8 cellular contexts compared by ENCODE assay signal in the genomic region with DNA sequence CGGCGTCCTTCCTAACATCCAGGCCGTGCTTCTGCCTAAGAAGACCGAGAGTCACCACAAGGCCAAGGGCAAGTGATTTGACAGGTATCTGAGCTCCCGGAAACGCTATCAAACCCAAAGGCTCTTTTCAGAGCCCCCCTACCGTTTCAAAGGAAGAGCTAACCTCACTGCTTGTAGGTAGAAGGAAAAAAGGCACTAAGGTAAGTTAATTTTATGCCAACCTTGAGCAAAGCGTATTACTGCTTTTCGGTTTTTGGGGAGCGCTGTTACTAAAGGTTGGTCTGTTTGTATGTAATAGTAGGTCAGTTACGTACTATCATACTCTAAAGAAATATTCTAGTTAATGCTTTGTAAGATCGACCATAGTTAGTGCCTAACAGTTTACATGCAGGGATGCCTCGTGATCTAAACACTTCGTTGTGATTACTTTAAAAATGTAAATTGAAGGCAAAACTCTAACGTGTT. TPM values are rescaled to one million over a fixed set of nuclear protein-coding genes. Genes with fewer than 3 reads are reported as not detected.
DNase-seq lines count a peak whose midpoint lies in the region; TF ChIP-seq lines count a peak whose summit lies in the region.

No MANE protein-coding gene starts in this region.

- H3K36me3 ChIP-seq in A673 (ENCODE audit: insufficient read depth, low read length, poor library complexity, severe bottlenecking): peaks cover 11% of the 10 kb centered on the region
- peaks cover 24% of the 10 kb centered on the region for H3K36me3 ChIP-seq in HAP-1 (replicated peaks)
- peaks cover 25% of the 10 kb centered on the region for H3K36me3 ChIP-seq in SJSA1
- no peaks in the 10 kb centered on the region for H3K36me3 ChIP-seq in neural cell (ENCODE audit: insufficient read depth, low read length)

- H3K9me3 ChIP-seq in A673 (ENCODE audit: low read depth, low read length, poor library complexity, severe bottlenecking) (no peaks in the 10 kb centered on the region), HAP-1 (no peaks in the 10 kb centered on the region), SJSA1 (replicated peaks) (no peaks in the 10 kb centered on the region), neural cell (ENCODE audit: low read length) (no peaks in the 10 kb centered on the region)

- no peaks in the 10 kb centered on the region for H3K9me2 ChIP-seq in neural cell (ENCODE audit: insufficient read depth, low read length)

- POLR2A ChIA-PET in A673 (lab: Charles Lee; ENCODE audit: low non-redundant PET): interaction anchor here (0.7 to 4.0 kb wide), 12 partner anchors 11 to 103 kb away, joined by 3 to 62 read pairs (median 6); a partner anchor contains a TSS

- in situ Hi-C loops in HAP-1 (cut with MboI; ENCODE audit: low sequenced_read_pairs): loop anchor here (5.0 kb wide), 1 partner anchor 73 kb away; a partner anchor contains a TSS

- CTCF ChIA-PET in A673 (lab: Charles Lee): no interaction called here

- peaks cover 51% of the 10 kb centered on the region for H3K79me2 ChIP-seq in neural cell (replicated peaks; ENCODE audit: insufficient read depth, low read length)

- intact Hi-C loops in A673 (cut with micrococcal nuclease; ENCODE audit: unreplicated experiment): loop anchor here (5.0 kb wide), 2 partner anchors 33 to 73 kb away; a partner anchor contains a TSS

- H4K20me1 ChIP-seq in neural cell (ENCODE audit: insufficient read depth): peaks cover 25% of the 10 kb centered on the region

- no peak for TF ChIP-seq EP300 in neural cell (conservative IDR thresholded peaks at IDR 0.05; ENCODE audit: poor library complexity, severe bottlenecking)

- no peaks in the 10 kb centered on the region for H3K27me3 ChIP-seq in A673 (replicated peaks; ENCODE audit: insufficient read depth, low read depth, low read length, poor library complexity)
- no peaks in the 10 kb centered on the region for H3K27me3 ChIP-seq in HAP-1 (ENCODE audit: low read depth)
- H3K27me3 ChIP-seq in SJSA1 (replicated peaks): no peaks in the 10 kb centered on the region
- H3K27me3 ChIP-seq in neural cell (ENCODE audit: insufficient read depth, low read depth, low read length): no peaks in the 10 kb centered on the region

- DNase-seq in A673 (ENCODE audit: low spot score) (no peak), HAP-1 (ENCODE audit: low spot score in 2 of 2) (no peak), SJSA1 (ENCODE audit: low read depth in 1 of 2, low spot score in 2 of 2) (no peak), epithelial cell of prostate (ENCODE audit: low read depth, low spot score) (no peak), 8988T (no peak), NCI-H1694 treated with DMSO at 0.1 percent for 48 hours (lab: John Stamatoyannopoulos, UW) (no peak)
- DNase-seq in stimulated activated CD4-positive, alpha-beta T cell treated with anti-CD3 and anti-CD28 coated beads, Interleukin-1b, Interleukin-23, amount 100 ng/mL, for 48 hours: no peak

- H3F3A ChIP-seq in neural cell (ENCODE audit: insufficient read depth, low read length, poor library complexity, severe bottlenecking): peaks cover 5% of the 10 kb centered on the region

- peak overlapping the region; percentile 76 for H3K4me2 ChIP-seq in neural cell (ENCODE audit: low read length)

- no peak for TF ChIP-seq RAD21 in neural cell (conservative IDR thresholded peaks at IDR 0.05)

- H3K4me3 ChIP-seq in A673 (ENCODE audit: low read depth, low read length, poor library complexity, severe bottlenecking) (peak overlapping the region; percentile 81), HAP-1 (peak overlapping the region; percentile 82), SJSA1 (peak overlapping the region; percentile 56), neural cell (ENCODE audit: low read length) (peak overlapping the region; percentile 87)

- H3K9ac ChIP-seq in neural cell (ENCODE audit: low read length): peak overlapping the region; percentile 94

- peak overlapping the region; percentile 91 for H3K27ac ChIP-seq in A673 (ENCODE audit: low read depth, low read length, poor library complexity, severe bottlenecking)
- peak overlapping the region; percentile 71 for H3K27ac ChIP-seq in SJSA1
- H3K27ac ChIP-seq in epithelial cell of prostate: peak overlapping the region; percentile 90
- H3K27ac ChIP-seq in neural cell (ENCODE audit: low read length): peak overlapping the region; percentile 99

- no peak overlapping the region for H2AFZ ChIP-seq in neural cell (ENCODE audit: low read depth, low read length)

- BruUV-seq in A673 (replicated peaks; lab: Mats Ljungman, UMichigan): no TSS peak

- no peak for TF ChIP-seq CTCF in A673 (conservative IDR thresholded peaks at IDR 0.05; ENCODE audit: low read depth, low read length)
- TF ChIP-seq CTCF in neural cell (IDR thresholded peaks at IDR 0.05; ENCODE audit: poor library complexity, severe bottlenecking): no peak

- H3K4me1 ChIP-seq in A673 (ENCODE audit: insufficient read depth, low read length, poor library complexity, severe bottlenecking) (peaks cover 4% of the 10 kb centered on the region), HAP-1 (peaks cover 28% of the 10 kb centered on the region), SJSA1 (replicated peaks) (peaks cover 41% of the 10 kb centered on the region)

TF ChIP-seq in neural cell, 6 proteins besides CTCF, POLR2A, EP300 and RAD21:
- TF ChIP-seq TAF1 (IDR thresholded peaks at IDR 0.05; ENCODE audit: low read depth) (no peak), EZH2 (IDR thresholded peaks at IDR 0.05; ENCODE audit: borderline replicate concordance, insufficient read depth, low read length, poor library complexity, severe bottlenecking) (no peak), SMC3 (conservative IDR thresholded peaks at IDR 0.05; ENCODE audit: poor library complexity) (no peak), POLR2AphosphoS5 (IDR thresholded peaks at IDR 0.05) (no peak), MXI1 (conservative IDR thresholded peaks at IDR 0.05; ENCODE audit: poor library complexity, severe bottlenecking) (no peak)
- TF ChIP-seq, protein P1, sequence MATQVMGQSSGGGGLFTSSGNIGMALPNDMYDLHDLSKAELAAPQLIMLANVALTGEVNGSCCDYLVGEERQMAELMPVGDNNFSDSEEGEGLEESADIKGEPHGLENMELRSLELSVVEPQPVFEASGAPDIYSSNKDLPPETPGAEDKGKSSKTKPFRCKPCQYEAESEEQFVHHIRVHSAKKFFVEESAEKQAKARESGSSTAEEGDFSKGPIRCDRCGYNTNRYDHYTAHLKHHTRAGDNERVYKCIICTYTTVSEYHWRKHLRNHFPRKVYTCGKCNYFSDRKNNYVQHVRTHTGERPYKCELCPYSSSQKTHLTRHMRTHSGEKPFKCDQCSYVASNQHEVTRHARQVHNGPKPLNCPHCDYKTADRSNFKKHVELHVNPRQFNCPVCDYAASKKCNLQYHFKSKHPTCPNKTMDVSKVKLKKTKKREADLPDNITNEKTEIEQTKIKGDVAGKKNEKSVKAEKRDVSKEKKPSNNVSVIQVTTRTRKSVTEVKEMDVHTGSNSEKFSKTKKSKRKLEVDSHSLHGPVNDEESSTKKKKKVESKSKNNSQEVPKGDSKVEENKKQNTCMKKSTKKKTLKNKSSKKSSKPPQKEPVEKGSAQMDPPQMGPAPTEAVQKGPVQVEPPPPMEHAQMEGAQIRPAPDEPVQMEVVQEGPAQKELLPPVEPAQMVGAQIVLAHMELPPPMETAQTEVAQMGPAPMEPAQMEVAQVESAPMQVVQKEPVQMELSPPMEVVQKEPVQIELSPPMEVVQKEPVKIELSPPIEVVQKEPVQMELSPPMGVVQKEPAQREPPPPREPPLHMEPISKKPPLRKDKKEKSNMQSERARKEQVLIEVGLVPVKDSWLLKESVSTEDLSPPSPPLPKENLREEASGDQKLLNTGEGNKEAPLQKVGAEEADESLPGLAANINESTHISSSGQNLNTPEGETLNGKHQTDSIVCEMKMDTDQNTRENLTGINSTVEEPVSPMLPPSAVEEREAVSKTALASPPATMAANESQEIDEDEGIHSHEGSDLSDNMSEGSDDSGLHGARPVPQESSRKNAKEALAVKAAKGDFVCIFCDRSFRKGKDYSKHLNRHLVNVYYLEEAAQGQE (IDR thresholded peaks at IDR 0.05; ENCODE audit: borderline replicate concordance): no peak

RNA-seq across cellular contexts. Expression of a gene that starts 37.4 kb away (rescaled TPM):
- total RNA-seq in A673 (2021): 7.8 and 11.5 TPM in 2 replicates
- 2.6 and 3.5 TPM in 2 replicates for total RNA-seq in SJSA1 (2014; rRNA removed; shearing (Covaris generic))
- polyA plus RNA-seq in neural cell: not detected in 2 replicates
- polyA minus RNA-seq in neural cell: not detected in 2 replicates
